ENCODE assay signal across 21 cellular contexts in genomic region chr1:150751443-150751842, GRCh38. TPM values are rescaled to one million over a fixed set of nuclear protein-coding genes. Genes with fewer than 3 reads are reported as not detected.
DNase-seq lines count a peak whose midpoint lies in the region; ATAC-seq, FAIRE-seq and TF ChIP-seq lines count a peak whose summit lies in the region.
"Had no signal": no experiment of that assay in that cellular context is flagged by ENCODE, and none has a peak within 500 bp of the region (broad histone marks: within the 10 kb centered on the region; RNA-seq: fewer than 3 reads in every experiment).

No MANE protein-coding gene starts in this region.

- no peaks in the 10 kb centered on the region for H3K9me3 Mint-ChIP-seq in stimulated activated effector memory CD8-positive, alpha-beta T cell treated with anti-CD3 and anti-CD28 coated beads, Interleukin-12 subunit alpha, Interleukin-12 subunit beta, amount 100 ng/mL, for 72 hours
- H3K9me3 Mint-ChIP-seq: CD4-positive, alpha-beta T cell; H9; IgD-negative memory B cell had no signal

- no peak overlapping the region for H3K4me2 ChIP-seq in H1 (ENCODE audit: insufficient read depth in 1 of 2, low read depth in 2 of 2, low read length in 2 of 2)

- 0 out of 2 replicates have a peak overlapping the region, but pooled peaks have one; percentile 4 for H2AFZ ChIP-seq in H1 (ENCODE audit: low read length)

- H2BK12ac ChIP-seq in H1 (ENCODE audit: low read depth, low read length): no peak overlapping the region

- no peak overlapping the region for H4K8ac ChIP-seq in H1 (ENCODE audit: extremely low read depth, insufficient read depth, low read length)

- WGBS in H1 (ENCODE audit: extremely low coverage in 1 of 2, insufficient coverage in 1 of 2, insufficient read length in 1 of 2, insufficient replicate concordance in 2 of 2, low coverage in 1 of 2, low lambda C conversion rate in 2 of 2, missing lambda C conversion rate in 1 of 2), 2 experiments: 92% methylated on average over 6 of the region's 6 CpGs; no CpG with 5 or more reads in 1 of the 2 experiments
- WGBS in lung, 2 donors: 74 to 86% methylated on average over 5 to 6 of the region's 6 CpGs

- FAIRE-seq in H1 (lab: Jason Lieb, UNC): no peak
- no peak for FAIRE-seq in HTR-8/SVneo (lab: Jason Lieb, UNC)
- FAIRE-seq: A204.1, GM12892, GM18507, HepG2 had no signal

- H2BK5ac ChIP-seq in H1 (ENCODE audit: low read depth, low read length): no peak overlapping the region

- no peak overlapping the region for H2BK15ac ChIP-seq in H1 (ENCODE audit: low read length)

- no peaks in the 10 kb centered on the region for H3K9me3 ChIP-seq in H1 (ENCODE audit: insufficient read depth in 2 of 2, low read depth in 1 of 2, low read length in 1 of 2)
- H3K9me3 ChIP-seq in lung (ENCODE audit: control insufficient read depth in 2 of 2, insufficient read depth in 1 of 2, low read length in 1 of 2): no peaks in the 10 kb centered on the region
- H3K9me3 ChIP-seq: BE2C had no signal

- no peak for TF ChIP-seq EP300 in H1 (IDR thresholded peaks at IDR 0.05; ENCODE audit: borderline replicate concordance in 1 of 2, low read depth in 2 of 2, low read length in 2 of 2)

- no peaks in the 10 kb centered on the region for H3K4me1 ChIP-seq in H1 (replicated peaks in 1 of 4; ENCODE audit: control insufficient read depth in 3 of 4, insufficient read depth in 4 of 4, low read length in 3 of 4)
- H3K4me1 ChIP-seq in lung (ENCODE audit: control insufficient read depth in 2 of 2, insufficient read depth in 2 of 2, low read length in 2 of 2): peaks cover 0 to 1% of the 10 kb centered on the region in 2 donors
- H3K4me1 ChIP-seq: BE2C had no signal

- CTCF ChIA-PET in H1 (lab: Charles Lee; ENCODE audit: partially characterized antibody): interaction anchor here (1.1 kb wide), 1 partner anchor 10 kb away, joined by 3 read pairs; no protein-coding TSS in a partner anchor

- no peaks in the 10 kb centered on the region for H3K23me2 ChIP-seq in H1 (ENCODE audit: low read depth, low read length)

- H3K36me3 ChIP-seq in H1 (ENCODE audit: control insufficient read depth in 2 of 4, insufficient read depth in 4 of 4, low read length in 3 of 4): no peaks in the 10 kb centered on the region
- peaks cover 0 to 13% of the 10 kb centered on the region in 2 donors for H3K36me3 ChIP-seq in lung (ENCODE audit: control insufficient read depth in 2 of 2, insufficient read depth in 2 of 2, low read length in 2 of 2)
- H3K36me3 ChIP-seq: BE2C had no signal

- no peak overlapping the region for H3K23ac ChIP-seq in H1 (ENCODE audit: insufficient read length)

- H3K27me3 ChIP-seq in H1 (replicated peaks in 1 of 4; ENCODE audit: control insufficient read depth in 3 of 4, extremely low read depth in 1 of 4, insufficient read depth in 3 of 4, low read length in 3 of 4) (no peaks in the 10 kb centered on the region), lung (ENCODE audit: control insufficient read depth, insufficient read depth) (no peaks in the 10 kb centered on the region)
- H3K27me3 ChIP-seq: BE2C had no signal

- no peak overlapping the region for H2BK20ac ChIP-seq in H1 (ENCODE audit: low read length)

- no peak for TF ChIP-seq RAD21 in H1 (IDR thresholded peaks at IDR 0.05 in 1 of 2, conservative IDR thresholded peaks at IDR 0.05 in 1 of 2; ENCODE audit: low read depth in 2 of 2, low read length in 2 of 2)

- H3K79me2 ChIP-seq in H1 (ENCODE audit: control insufficient read depth in 1 of 2, insufficient read depth in 2 of 2, low read length in 2 of 2): no peaks in the 10 kb centered on the region

- no peak overlapping the region for H3K4me3 Mint-ChIP-seq in stimulated activated effector memory CD8-positive, alpha-beta T cell treated with anti-CD3 and anti-CD28 coated beads, Interleukin-12 subunit alpha, Interleukin-12 subunit beta, amount 100 ng/mL, for 72 hours
- H3K4me3 Mint-ChIP-seq: CD4-positive, alpha-beta T cell; H9; IgD-negative memory B cell had no signal

- no peaks in the 10 kb centered on the region for H3K79me1 ChIP-seq in H1 (ENCODE audit: low read depth, low read length)

- H3K4ac ChIP-seq in H1 (replicated peaks; ENCODE audit: insufficient read length, low read depth, low read length): no peak overlapping the region

- TF ChIP-seq CTCF in H1 (IDR thresholded peaks at IDR 0.05; ENCODE audit: control extremely low read depth in 1 of 3, insufficient read depth in 1 of 3, low read depth in 1 of 3, low read length in 3 of 3) (no peak), lung (IDR thresholded peaks at IDR 0.05; ENCODE audit: control extremely low read depth, extremely low read depth) (no peak)

- peak overlapping the region; percentile 68 for H3K27ac Mint-ChIP-seq in stimulated activated effector memory CD8-positive, alpha-beta T cell treated with anti-CD3 and anti-CD28 coated beads, Interleukin-12 subunit alpha, Interleukin-12 subunit beta, amount 100 ng/mL, for 72 hours
- H3K27ac Mint-ChIP-seq: CD4-positive, alpha-beta T cell had no signal

- H3K9ac ChIP-seq in H1 (replicated peaks in 1 of 4; ENCODE audit: extremely low read depth in 1 of 4, low read depth in 3 of 4, low read length in 3 of 4): no peak overlapping the region

- no peak overlapping the region for H4K91ac ChIP-seq in H1 (replicated peaks; ENCODE audit: insufficient read length, low read length)

- H2BK120ac ChIP-seq in H1 (replicated peaks; ENCODE audit: low read depth, low read length): no peak overlapping the region

- H4K5ac ChIP-seq in H1 (ENCODE audit: insufficient read length, low read depth, low read length): no peak overlapping the region

- H3K27ac ChIP-seq in H1 (ENCODE audit: low read depth, low read length) (no peak overlapping the region), lung (ENCODE audit: low read depth in 1 of 2, low read length in 1 of 2) (no peak overlapping the region)

- H3K4me3 ChIP-seq in H1 (ENCODE audit: extremely low read depth in 1 of 4, insufficient read depth in 2 of 4, low read depth in 3 of 4, low read length in 4 of 4) (no peak overlapping the region), lung (no peak overlapping the region)

- DNase-seq in H1 (ENCODE audit: low read depth in 1 of 2, low spot score in 2 of 2): no peak
- peak; percentile 30 for DNase-seq in lung (ENCODE audit: low spot score)
- no peak for DNase-seq in stimulated activated effector memory CD8-positive, alpha-beta T cell treated with anti-CD3 and anti-CD28 coated beads, Interleukin-12 subunit alpha, Interleukin-12 subunit beta, amount 100 ng/mL, for 72 hours (ENCODE audit: low spot score in 2 of 2)
- no peak for DNase-seq in NCI-H748 treated with DMSO at 0.1 percent for 48 hours (lab: John Stamatoyannopoulos, UW)
- DNase-seq in HTR-8/SVneo (ENCODE audit: insufficient read length, low spot score): no peak
- DNase-seq in NCI-H345 treated with DMSO at 0.1 percent for 48 hours (lab: John Stamatoyannopoulos, UW; ENCODE audit: unreplicated experiment): no peak
- DNase-seq: ACHN; BE2C; C1 segment of cervical spinal cord; CD4-positive, alpha-beta T cell; DMS153; DMS79; GDM1; GOT3; H9 had no signal

- H3K18ac ChIP-seq in H1 (ENCODE audit: extremely low read depth, low read length): no peak overlapping the region

- H3K36me3 Mint-ChIP-seq in stimulated activated effector memory CD8-positive, alpha-beta T cell treated with anti-CD3 and anti-CD28 coated beads, Interleukin-12 subunit alpha, Interleukin-12 subunit beta, amount 100 ng/mL, for 72 hours: peaks cover 63% of the 10 kb centered on the region

- no peaks in the 10 kb centered on the region for H4K20me1 ChIP-seq in H1 (replicated peaks in 1 of 2; ENCODE audit: control insufficient read depth in 1 of 2, insufficient read depth in 2 of 2, low read length in 2 of 2)

- H2AK5ac ChIP-seq in H1 (ENCODE audit: low read depth, low read length): no peak overlapping the region

- no peaks in the 10 kb centered on the region for H3K4me1 Mint-ChIP-seq in stimulated activated effector memory CD8-positive, alpha-beta T cell treated with anti-CD3 and anti-CD28 coated beads, Interleukin-12 subunit alpha, Interleukin-12 subunit beta, amount 100 ng/mL, for 72 hours
- H3K4me1 Mint-ChIP-seq: H9, IgD-negative memory B cell had no signal

- no peak for TF ChIP-seq POLR2A in H1 (IDR thresholded peaks at IDR 0.05; ENCODE audit: control extremely low read depth in 1 of 2, low read depth in 2 of 2, low read length in 2 of 2)

- no peak overlapping the region for H3K56ac ChIP-seq in H1 (replicated peaks; ENCODE audit: insufficient read length, low read depth, low read length)

- no peak overlapping the region for H3K14ac ChIP-seq in H1 (ENCODE audit: insufficient read length)

- ATAC-seq in lung (ENCODE audit: insufficient read depth, low FRiP score): peak; percentile 34
- ATAC-seq in stimulated activated effector memory CD8-positive, alpha-beta T cell treated with anti-CD3 and anti-CD28 coated beads, Interleukin-12 subunit alpha, Interleukin-12 subunit beta, amount 100 ng/mL, for 72 hours: no peak
- ATAC-seq: HepG2 had no signal

- POLR2A ChIA-PET in H1 (lab: Charles Lee; ENCODE audit: partially characterized antibody): interaction anchor here (0.9 kb wide), 1 partner anchor 16 kb away, joined by 3 read pairs; no protein-coding TSS in a partner anchor

RNA-seq across cellular contexts. Expression of gene CTSS, which starts 14.1 kb away (rescaled TPM):
- not detected in 2 replicates for total RNA-seq in H1 (2021; fragmentation: NEBNext Ultra II Directional; extraction: Animal tissue kit (Norgen Biotek cat#: 25700))
- polyA plus RNA-seq in H1 (2011; rRNA removed): not detected in 2 replicates
- 0.08 TPM for polyA plus RNA-seq in H1 (2011; cell fraction: cytosol; rRNA removed)
- polyA plus RNA-seq in H1 (2011; cell fraction: nucleus; rRNA removed): not detected
- not detected in 4 replicates for polyA plus RNA-seq in H1 (2012, experiment 1 of 2)
- not detected for polyA plus RNA-seq in H1 (2012, experiment 2 of 2)
- 0.04 TPM for polyA plus RNA-seq in H1 (2013, experiment 1 of 2)
- 0.07 TPM for polyA plus RNA-seq in H1 (2013, experiment 2 of 2)
- polyA minus RNA-seq in H1 (2011; rRNA and poly(A)+ RNA removed): 0.28 TPM in 1 of 2 replicates, not detected in the other
- polyA minus RNA-seq in H1 (2011; cell fraction: cytosol; rRNA and poly(A)+ RNA removed): not detected
- not detected for polyA minus RNA-seq in H1 (2011; cell fraction: nucleus; rRNA and poly(A)+ RNA removed)
- 100 to 1,000 TPM; 244 to 293 TPM for total RNA-seq in lung
- 100 to 1,000 TPM in 1 of 2 donors, 10 to 100 TPM in 1; 79.2 to 516 TPM for polyA plus RNA-seq in lung
- total RNA-seq: H9 had no signal

RNA-seq across cellular contexts. Expression of gene HORMAD1, which starts 30.7 kb away (rescaled TPM):
- total RNA-seq in H1 (2021; fragmentation: NEBNext Ultra II Directional; extraction: Animal tissue kit (Norgen Biotek cat#: 25700)): not detected in 2 replicates
- not detected in 2 replicates for polyA plus RNA-seq in H1 (2011; rRNA removed)
- not detected for polyA plus RNA-seq in H1 (2011; cell fraction: cytosol; rRNA removed)
- polyA plus RNA-seq in H1 (2011; cell fraction: nucleus; rRNA removed): not detected
- polyA plus RNA-seq in H1 (2012, experiment 1 of 2): not detected in 4 replicates
- polyA plus RNA-seq in H1 (2012, experiment 2 of 2): not detected
- polyA plus RNA-seq in H1 (2013, experiment 1 of 2): not detected
- polyA plus RNA-seq in H1 (2013, experiment 2 of 2): not detected
- not detected in 2 replicates for polyA minus RNA-seq in H1 (2011; rRNA and poly(A)+ RNA removed)
- polyA minus RNA-seq in H1 (2011; cell fraction: cytosol; rRNA and poly(A)+ RNA removed): not detected
- polyA minus RNA-seq in H1 (2011; cell fraction: nucleus; rRNA and poly(A)+ RNA removed): not detected
- 1 to 10 TPM in 1 of 2 donors, under 1 TPM in 1; 0.77 to 1.2 TPM for total RNA-seq in lung
- polyA plus RNA-seq in lung: under 1 TPM; 0.17 to 0.26 TPM
- total RNA-seq: CD4-positive, alpha-beta T cell; Daoy; H9; HepG2 had no signal
- polyA plus RNA-seq: HepG2 had no signal

RNA-seq across cellular contexts. Expression of gene GOLPH3L, which starts 54.5 kb away (rescaled TPM):
- 39.8 and 40.8 TPM in 2 replicates for total RNA-seq in H1 (2021; fragmentation: NEBNext Ultra II Directional; extraction: Animal tissue kit (Norgen Biotek cat#: 25700))
- polyA plus RNA-seq in H1 (2011; rRNA removed) (8.0 and 13.3 TPM in 2 replicates), lung (10 to 100 TPM; 13.8 to 14.4 TPM)
- 14.1 TPM for polyA plus RNA-seq in H1 (2011; cell fraction: cytosol; rRNA removed)
- polyA plus RNA-seq in H1 (2011; cell fraction: nucleus; rRNA removed): 4.1 TPM
- 23.8 to 34.1 TPM (median 29.4 TPM) in 4 replicates for polyA plus RNA-seq in H1 (2012, experiment 1 of 2)
- polyA plus RNA-seq in H1 (2012, experiment 2 of 2): 4.5 TPM
- 23.6 TPM for polyA plus RNA-seq in H1 (2013, experiment 1 of 2)
- 25.1 TPM for polyA plus RNA-seq in H1 (2013, experiment 2 of 2)
- 23.6 and 33.8 TPM in 2 replicates for polyA minus RNA-seq in H1 (2011; rRNA and poly(A)+ RNA removed)
- 25.9 TPM for polyA minus RNA-seq in H1 (2011; cell fraction: cytosol; rRNA and poly(A)+ RNA removed)
- polyA minus RNA-seq in H1 (2011; cell fraction: nucleus; rRNA and poly(A)+ RNA removed): 14.8 TPM
- total RNA-seq in lung: 10 to 100 TPM; 26.1 to 37.2 TPM

RNA-seq across cellular contexts. Expression of gene CTSK, which starts 56.6 kb away (rescaled TPM):
- 2.7 and 2.8 TPM in 2 replicates for total RNA-seq in H1 (2021; fragmentation: NEBNext Ultra II Directional; extraction: Animal tissue kit (Norgen Biotek cat#: 25700))
- polyA plus RNA-seq in H1 (2011; rRNA removed): 2.0 and 4.2 TPM in 2 replicates
- polyA plus RNA-seq in H1 (2011; cell fraction: cytosol; rRNA removed): 3.0 TPM
- 4.8 TPM for polyA plus RNA-seq in H1 (2011; cell fraction: nucleus; rRNA removed)
- polyA plus RNA-seq in H1 (2012, experiment 1 of 2): 2.9 to 3.7 TPM (median 3.2 TPM) in 4 replicates
- polyA plus RNA-seq in H1 (2012, experiment 2 of 2): 0.31 TPM
- polyA plus RNA-seq in H1 (2013, experiment 1 of 2): 3.7 TPM
- polyA plus RNA-seq in H1 (2013, experiment 2 of 2): 3.4 TPM
- 2.2 and 2.5 TPM in 2 replicates for polyA minus RNA-seq in H1 (2011; rRNA and poly(A)+ RNA removed)
- polyA minus RNA-seq in H1 (2011; cell fraction: cytosol; rRNA and poly(A)+ RNA removed): not detected
- 2.7 TPM for polyA minus RNA-seq in H1 (2011; cell fraction: nucleus; rRNA and poly(A)+ RNA removed)
- 10 to 100 TPM; 11.1 to 25.7 TPM for total RNA-seq in lung
- polyA plus RNA-seq in lung: 10 to 100 TPM in 1 of 2 donors, 1 to 10 TPM in 1; 5.2 to 17.5 TPM

Comparison
In these comparisons a context has a peak if more than half of its experiments do, and no peak if none do; other contexts are left out.
1. RNA of gene CTSS, which starts 14.1 kb away (total RNA-seq): 244 to 293 TPM in lung; not detected in H1; every median in the first group is over 100 times any median in the second.